Comparison of ENCODE assay signal across 8 cellular contexts in the genomic region with DNA sequence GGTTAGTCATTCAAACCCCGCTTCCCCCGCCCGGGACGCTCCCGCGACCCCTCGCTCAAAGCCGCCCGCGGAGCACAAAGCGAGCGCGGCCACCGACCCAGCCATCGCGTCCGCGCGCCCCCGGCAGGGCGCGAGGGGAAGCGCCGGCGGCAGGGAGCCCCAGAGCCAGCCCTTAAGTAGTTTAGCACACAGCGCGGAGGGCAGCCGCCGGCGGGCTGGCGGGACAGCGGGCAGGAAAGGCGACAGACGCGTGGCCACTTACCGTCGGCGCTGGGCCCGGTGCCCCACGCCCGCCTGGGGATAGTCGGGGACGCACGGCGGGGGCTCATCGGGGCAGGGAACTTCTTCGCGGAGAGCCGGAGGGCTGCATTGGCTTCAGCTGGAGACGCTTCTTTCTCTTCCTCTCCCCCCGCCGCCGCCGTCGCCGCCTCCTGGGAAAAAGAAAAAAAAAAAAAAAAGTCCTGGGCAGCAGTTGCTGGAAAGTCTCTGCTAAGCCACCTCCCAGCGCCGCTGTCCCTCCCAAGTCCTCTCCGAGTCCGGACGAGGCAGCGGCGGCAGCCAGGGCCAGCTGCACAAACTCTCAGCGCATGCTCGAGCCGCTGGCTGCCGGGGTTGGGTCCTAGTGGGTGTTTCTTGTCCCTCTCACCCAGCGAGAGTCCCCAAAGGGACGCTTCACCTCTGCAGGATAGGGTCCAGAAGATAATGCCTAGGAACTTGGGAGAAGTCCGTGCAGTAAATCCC. TPM values are rescaled to one million over a fixed set of nuclear protein-coding genes. Genes with fewer than 3 reads are reported as not detected.
DNase-seq lines count a peak whose midpoint lies in the region; ATAC-seq and TF ChIP-seq lines count a peak whose summit lies in the region.

A gene with protein sequence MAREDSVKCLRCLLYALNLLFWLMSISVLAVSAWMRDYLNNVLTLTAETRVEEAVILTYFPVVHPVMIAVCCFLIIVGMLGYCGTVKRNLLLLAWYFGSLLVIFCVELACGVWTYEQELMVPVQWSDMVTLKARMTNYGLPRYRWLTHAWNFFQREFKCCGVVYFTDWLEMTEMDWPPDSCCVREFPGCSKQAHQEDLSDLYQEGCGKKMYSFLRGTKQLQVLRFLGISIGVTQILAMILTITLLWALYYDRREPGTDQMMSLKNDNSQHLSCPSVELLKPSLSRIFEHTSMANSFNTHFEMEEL (minus strand): TSS at position 587 of the 741 bp plus-strand sequence. CDS start 1,381 bp downstream, outside the sequence.

- H3K9me3 ChIP-seq in Caco-2: no peaks in the 10 kb centered on the region

- DNase-seq in Caco-2: peak; percentile 84 to 85
- peak; percentile 79 for DNase-seq in NCI-H748 treated with DMSO at 0.1 percent for 48 hours (lab: John Stamatoyannopoulos, UW)
- DNase-seq in activated T-cell treated with anti-CD3 and anti-CD28 coated beads for 4 hours: peak; percentile 24
- DNase-seq in epithelial cell of proximal tubule (ENCODE audit: low read depth): no peak
- peak; percentile 6 for DNase-seq in middle frontal gyrus (ENCODE audit: extremely low spot score, low spot score)
- peak; percentile 63 for DNase-seq in stimulated activated naive CD8-positive, alpha-beta T cell treated with anti-CD3 and anti-CD28 coated beads, Interleukin-15, Interleukin-2, amounts not matched to agents 100 U/mL and 50 U/mL, for 24 hours

- no peaks in the 10 kb centered on the region for H3K36me3 Mint-ChIP-seq in Caco-2 (ENCODE audit: insufficient read depth, unreplicated experiment)

- H3K36me3 ChIP-seq in Caco-2 (ENCODE audit: control insufficient read depth, insufficient read depth, low read length): no peaks in the 10 kb centered on the region

- BruUV-seq in Caco-2 (replicated peaks; lab: Mats Ljungman, UMichigan): TSS peak; percentile 49

- TF ChIP-seq CTCF in Caco-2 (IDR thresholded peaks at IDR 0.05; ENCODE audit: insufficient read depth in 1 of 2, low read depth in 1 of 2, low read length in 1 of 2, severe bottlenecking in 1 of 2, unreplicated experiment in 1 of 2) (peak; percentile 53 to 59), epithelial cell of proximal tubule (conservative IDR thresholded peaks at IDR 0.05; ENCODE audit: low read depth, low read length) (peak; percentile 58)

- peaks cover 7% of the 10 kb centered on the region for H3K4me1 Mint-ChIP-seq in Caco-2 (ENCODE audit: low read depth, unreplicated experiment)

- no peaks in the 10 kb centered on the region for H3K9me3 Mint-ChIP-seq in Caco-2 (ENCODE audit: unreplicated experiment)

- POLR2A ChIA-PET in Caco-2 (lab: Charles Lee): interaction anchor here (0.7 to 0.8 kb wide), 2 partner anchors 93 to 502 kb away, joined by 3 to 7 read pairs; no protein-coding TSS in a partner anchor

- H3K4me3 ChIP-seq in Caco-2 (ENCODE audit: low read depth, low read length) (peak within 1 kb of the TSS; percentile 96), epithelial cell of proximal tubule (ENCODE audit: low read depth, low read length) (peak within 1 kb of the TSS; percentile 65)

- peaks cover 10% of the 10 kb centered on the region for H3K4me1 ChIP-seq in Caco-2

- peak; percentile 77 for ATAC-seq in GM19463 (IDR thresholded peaks at IDR 0.05; ENCODE audit: unreplicated experiment)
- ATAC-seq in HG03558 (IDR thresholded peaks at IDR 0.05; ENCODE audit: extremely low read depth, unreplicated experiment): peak; percentile 72
- peak; percentile 87 for ATAC-seq in stimulated activated naive CD8-positive, alpha-beta T cell treated with anti-CD3 and anti-CD28 coated beads, Interleukin-15, Interleukin-2, amounts not matched to agents 100 U/mL and 50 U/mL, for 24 hours

- intact Hi-C loops in Caco-2 (cut with micrococcal nuclease; ENCODE audit: unreplicated experiment): loop anchor here (1.0 to 5.0 kb wide), 5 partner anchors 15 to 93 kb away; a partner anchor contains a TSS

- CTCF ChIA-PET in Caco-2 (lab: Charles Lee): interaction anchor here (1.8 kb wide), 1 partner anchor 66 kb away, joined by 7 read pairs; no protein-coding TSS in a partner anchor

- H3K27me3 ChIP-seq in Caco-2 (replicated peaks; ENCODE audit: control insufficient read depth, insufficient read depth, low read length): no peaks in the 10 kb centered on the region

- peak within 1 kb of the TSS; percentile 99 for H3K4me3 Mint-ChIP-seq in Caco-2 (ENCODE audit: unreplicated experiment)

- peak within 1 kb of the TSS; percentile 94 for H3K27ac Mint-ChIP-seq in Caco-2 (ENCODE audit: unreplicated experiment)

- peaks cover 2% of the 10 kb centered on the region for H3K27me3 Mint-ChIP-seq in Caco-2 (ENCODE audit: insufficient read depth, unreplicated experiment)

RNA-seq across cellular contexts. Expression of the gene that starts here (rescaled TPM):
- 2.9 and 4.1 TPM in 2 replicates for total RNA-seq in Caco-2 (2022)
- 6.7 and 11.7 TPM in 2 replicates for total RNA-seq in epithelial cell of proximal tubule
